Comparison of ENCODE assay signal across 21 cellular contexts in the genomic region with DNA sequence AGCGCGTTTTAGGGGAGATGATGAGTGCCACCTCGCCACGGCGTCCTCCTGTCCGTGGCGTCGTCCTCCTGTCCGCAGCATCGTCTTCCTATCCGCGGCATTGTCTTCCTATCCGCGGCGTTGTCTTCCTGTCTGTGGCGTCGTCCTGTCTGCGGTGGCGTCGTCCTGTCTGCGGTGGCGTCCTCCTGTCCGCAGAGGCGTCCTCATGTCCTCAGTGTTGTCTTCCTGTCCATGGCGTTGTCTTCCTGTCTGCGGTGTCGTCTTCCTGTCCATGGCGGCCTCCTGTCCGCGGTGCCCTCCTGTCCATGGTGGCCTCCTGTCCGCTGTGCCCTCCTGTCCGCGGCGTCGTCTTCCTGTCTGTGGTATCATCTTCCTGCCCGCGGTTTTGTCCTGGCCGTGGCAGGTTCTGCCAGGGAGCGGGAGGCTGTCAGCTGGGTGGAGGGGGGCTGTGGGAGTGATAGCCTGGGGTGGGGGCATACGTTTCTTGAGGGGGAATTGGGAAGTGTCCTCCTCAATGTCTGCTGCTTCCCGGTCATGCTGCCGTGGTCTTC. TPM values are rescaled to one million over a fixed set of nuclear protein-coding genes. Genes with fewer than 3 reads are reported as not detected.
DNase-seq lines count a peak whose midpoint lies in the region; ATAC-seq and TF ChIP-seq lines count a peak whose summit lies in the region.
"Had no signal": no experiment of that assay in that cellular context is flagged by ENCODE, and none has a peak within 500 bp of the region (broad histone marks: within the 10 kb centered on the region; RNA-seq: fewer than 3 reads in every experiment).

No MANE protein-coding gene starts in this region.

- no peak for ATAC-seq in activated T-cell treated with anti-CD3 and anti-CD28 coated beads, Interleukin-2, amount 50 U/mL, for 72 hours (replicated peaks in 1 of 2)
- ATAC-seq in GM18511 (IDR thresholded peaks at IDR 0.05; ENCODE audit: unreplicated experiment) = no peak
- no peak for ATAC-seq in HG02852 (IDR thresholded peaks at IDR 0.05; ENCODE audit: unreplicated experiment)

- peaks cover 9% of the 10 kb centered on the region for H3K4me1 Mint-ChIP-seq in activated CD4-positive, alpha-beta T cell treated with anti-CD3 and anti-CD28 coated beads, Interleukin-2, amount 10 ng/mL, durations not matched to agents 24 days and 14 days
- peaks cover 14% of the 10 kb centered on the region for H3K4me1 Mint-ChIP-seq in activated CD4-positive, alpha-beta T cell treated with anti-CD3 and anti-CD28 coated beads, Interleukin-2, amount 10 ng/mL, durations not matched to agents 7 days and 5 days
- peaks cover 22 to 23% of the 10 kb centered on the region in 2 donors for H3K4me1 Mint-ChIP-seq in immature natural killer cell
- H3K4me1 Mint-ChIP-seq in activated T-cell treated with anti-CD3 and anti-CD28 coated beads, Interleukin-2, amount 50 U/mL, for 72 hours (ENCODE audit: low read depth) = no peaks in the 10 kb centered on the region

- H3K36me3 ChIP-seq in spleen = peaks cover 0 to 34% (median 17%) of the 10 kb centered on the region in 6 donors

- H3K9me3 Mint-ChIP-seq in activated CD4-positive, alpha-beta T cell treated with anti-CD3 and anti-CD28 coated beads, Interleukin-2, amount 10 ng/mL, durations not matched to agents 24 days and 14 days = no peaks in the 10 kb centered on the region
- H3K9me3 Mint-ChIP-seq in activated CD4-positive, alpha-beta T cell treated with anti-CD3 and anti-CD28 coated beads, Interleukin-2, amount 10 ng/mL, durations not matched to agents 7 days and 5 days = no peaks in the 10 kb centered on the region
- H3K9me3 Mint-ChIP-seq in immature natural killer cell = no peaks in the 10 kb centered on the region
- H3K9me3 Mint-ChIP-seq in activated T-cell treated with anti-CD3 and anti-CD28 coated beads, Interleukin-2, amount 50 U/mL, for 72 hours = no peaks in the 10 kb centered on the region
- H3K9me3 Mint-ChIP-seq: activated B cell treated with CpG ODN at 0.5 μM for 24 hours; CD4-positive, CD25-positive, alpha-beta regulatory T cell had no signal

- H3K27ac ChIP-seq in VCaP (peak overlapping the region; percentile 79), spleen (peak overlapping the region in 7 of 8 donors; percentile 26 to 66 (median 44))
- H3K27ac ChIP-seq: thoracic aorta had no signal

- TF ChIP-seq CTCF in VCaP (conservative IDR thresholded peaks at IDR 0.05) (no peak), spleen (IDR thresholded peaks at IDR 0.05 in 8 of 11, conservative IDR thresholded peaks at IDR 0.05 in 3 of 11) (no peak)

- WGBS in spleen, 5 donors = 42 to 66% (median 64%) methylated on average over 42 of the region's 42 CpGs

- no peak for DNase-seq in activated CD4-positive, alpha-beta T cell treated with anti-CD3 and anti-CD28 coated beads, Interleukin-2, amount 10 ng/mL, durations not matched to agents 24 days and 14 days
- DNase-seq in activated CD4-positive, alpha-beta T cell treated with anti-CD3 and anti-CD28 coated beads, Interleukin-2, amount 10 ng/mL, durations not matched to agents 7 days and 5 days = no peak
- peak; percentile 63 to 75 (median 72) for DNase-seq in immature natural killer cell
- peak; percentile 85 for DNase-seq in spleen
- DNase-seq in activated T-cell treated with anti-CD3 and anti-CD28 coated beads, Interleukin-2, amount 50 U/mL, for 72 hours = no peak
- DNase-seq: activated B cell treated with CpG ODN at 0.5 μM for 24 hours; activated naive CD4-positive, alpha-beta T cell treated with Interleukin-2 at 50 U/mL for 16 hours; CD4-positive, CD25-positive, alpha-beta regulatory T cell; effector CD4-positive, alpha-beta T cell; EL; GOT3; NCI-H1930; NCI-H526; PC-3 had no signal

- no peak for TF ChIP-seq POLR2A in spleen (IDR thresholded peaks at IDR 0.05)

- H3K36me3 Mint-ChIP-seq in activated CD4-positive, alpha-beta T cell treated with anti-CD3 and anti-CD28 coated beads, Interleukin-2, amount 10 ng/mL, durations not matched to agents 24 days and 14 days (ENCODE audit: low read depth) = peaks cover 20% of the 10 kb centered on the region
- peaks cover 9% of the 10 kb centered on the region for H3K36me3 Mint-ChIP-seq in activated CD4-positive, alpha-beta T cell treated with anti-CD3 and anti-CD28 coated beads, Interleukin-2, amount 10 ng/mL, durations not matched to agents 7 days and 5 days (ENCODE audit: low read depth)
- H3K36me3 Mint-ChIP-seq in immature natural killer cell = no peaks in the 10 kb centered on the region
- peaks cover 1 to 3% of the 10 kb centered on the region in 2 donors for H3K36me3 Mint-ChIP-seq in activated T-cell treated with anti-CD3 and anti-CD28 coated beads, Interleukin-2, amount 50 U/mL, for 72 hours (ENCODE audit: insufficient read depth in 2 of 2)

- H3K4me3 ChIP-seq in spleen = peak overlapping the region in 1 of 8 donors; percentile 2
- H3K4me3 ChIP-seq: left lung, thoracic aorta had no signal

- H3K9me3 ChIP-seq in spleen = no peaks in the 10 kb centered on the region
- H3K9me3 ChIP-seq: left lung, thoracic aorta had no signal

- H3K4me3 Mint-ChIP-seq in activated CD4-positive, alpha-beta T cell treated with anti-CD3 and anti-CD28 coated beads, Interleukin-2, amount 10 ng/mL, durations not matched to agents 24 days and 14 days = no peak overlapping the region
- H3K4me3 Mint-ChIP-seq in activated CD4-positive, alpha-beta T cell treated with anti-CD3 and anti-CD28 coated beads, Interleukin-2, amount 10 ng/mL, durations not matched to agents 7 days and 5 days = no peak overlapping the region
- peak overlapping the region; percentile 63 to 78 (median 71) for H3K4me3 Mint-ChIP-seq in immature natural killer cell
- H3K4me3 Mint-ChIP-seq in activated T-cell treated with anti-CD3 and anti-CD28 coated beads, Interleukin-2, amount 50 U/mL, for 72 hours = no peak overlapping the region
- H3K4me3 Mint-ChIP-seq: activated B cell treated with CpG ODN at 0.5 μM for 24 hours; CD4-positive, CD25-positive, alpha-beta regulatory T cell had no signal

- intact Hi-C loops in activated CD4-positive, alpha-beta T cell treated with anti-CD3 and anti-CD28 coated beads, Interleukin-2, amount 10 ng/mL, durations not matched to agents 24 days and 14 days (cut with micrococcal nuclease) = loop anchor here (2.0 to 10.0 kb wide), 2 partner anchors 82 to 134 kb away; no protein-coding TSS in a partner anchor
- intact Hi-C loops in spleen (cut with DNase I; ENCODE audit: low total_unique reads) = loop anchor here (5.0 kb wide), 2 partner anchors 70 to 135 kb away; no protein-coding TSS in a partner anchor

- no peaks in the 10 kb centered on the region for H3K27me3 Mint-ChIP-seq in activated CD4-positive, alpha-beta T cell treated with anti-CD3 and anti-CD28 coated beads, Interleukin-2, amount 10 ng/mL, durations not matched to agents 24 days and 14 days
- no peaks in the 10 kb centered on the region for H3K27me3 Mint-ChIP-seq in activated CD4-positive, alpha-beta T cell treated with anti-CD3 and anti-CD28 coated beads, Interleukin-2, amount 10 ng/mL, durations not matched to agents 7 days and 5 days
- H3K27me3 Mint-ChIP-seq in immature natural killer cell (ENCODE audit: low read depth in 3 of 3) = peaks cover 4 to 13% (median 7%) of the 10 kb centered on the region in 3 donors
- no peaks in the 10 kb centered on the region for H3K27me3 Mint-ChIP-seq in activated T-cell treated with anti-CD3 and anti-CD28 coated beads, Interleukin-2, amount 50 U/mL, for 72 hours (ENCODE audit: low read depth)
- H3K27me3 Mint-ChIP-seq: activated B cell treated with CpG ODN at 0.5 μM for 24 hours; CD4-positive, CD25-positive, alpha-beta regulatory T cell had no signal

- peaks cover 4 to 45% (median 27%) of the 10 kb centered on the region in 6 donors for H3K4me1 ChIP-seq in spleen

- POLR2A ChIA-PET in activated CD4-positive, alpha-beta T cell treated with anti-CD3 and anti-CD28 coated beads, Interleukin-2, amount 10 ng/mL, durations not matched to agents 7 days and 5 days (lab: Charles Lee) = no interaction called here

- H3K27ac Mint-ChIP-seq in activated CD4-positive, alpha-beta T cell treated with anti-CD3 and anti-CD28 coated beads, Interleukin-2, amount 10 ng/mL, durations not matched to agents 24 days and 14 days = peak overlapping the region; percentile 25
- no peak overlapping the region for H3K27ac Mint-ChIP-seq in activated CD4-positive, alpha-beta T cell treated with anti-CD3 and anti-CD28 coated beads, Interleukin-2, amount 10 ng/mL, durations not matched to agents 7 days and 5 days
- H3K27ac Mint-ChIP-seq in immature natural killer cell = peak overlapping the region; percentile 83 to 96 (median 92)
- H3K27ac Mint-ChIP-seq in activated T-cell treated with anti-CD3 and anti-CD28 coated beads, Interleukin-2, amount 50 U/mL, for 72 hours = no peak overlapping the region
- H3K27ac Mint-ChIP-seq: activated B cell treated with CpG ODN at 0.5 μM for 24 hours had no signal

- no peaks in the 10 kb centered on the region for H3K27me3 ChIP-seq in spleen (replicated peaks in 1 of 7)
- H3K27me3 ChIP-seq: left lung had no signal

- CTCF ChIA-PET in activated CD4-positive, alpha-beta T cell treated with anti-CD3 and anti-CD28 coated beads, Interleukin-2, amount 10 ng/mL, durations not matched to agents 7 days and 5 days (lab: Charles Lee) = interaction anchor here (0.9 to 1.5 kb wide), 3 partner anchors 40 to 129 kb away, joined by 3 to 6 read pairs (median 5); no protein-coding TSS in a partner anchor

RNA-seq across cellular contexts. Expression of gene TBCD, which starts 30.9 kb away (rescaled TPM):
- total RNA-seq in activated CD4-positive, alpha-beta T cell treated with anti-CD3 and anti-CD28 coated beads, Interleukin-2, amount 10 ng/mL, durations not matched to agents 24 days and 14 days = 117 and 122 TPM in 2 replicates
- total RNA-seq in activated CD4-positive, alpha-beta T cell treated with anti-CD3 and anti-CD28 coated beads, Interleukin-2, amount 10 ng/mL, durations not matched to agents 7 days and 5 days = 100 to 1,000 TPM; 155 to 157 TPM
- polyA plus RNA-seq in immature natural killer cell = 100 to 1,000 TPM in 1 of 3 donors, 10 to 100 TPM in 2; 70.2 to 142 (median 99.7) TPM
- 100 to 1,000 TPM in 3 of 7 donors, 10 to 100 TPM in 4; 55.6 to 149 (median 84.5) TPM for total RNA-seq in spleen
- 100 to 1,000 TPM; 117 to 207 (median 195) TPM for polyA plus RNA-seq in spleen
- total RNA-seq in activated T-cell treated with anti-CD3 and anti-CD28 coated beads, Interleukin-2, amount 50 U/mL, for 72 hours = 100 to 1,000 TPM; 112 to 134 TPM

RNA-seq across cellular contexts. Expression of gene FN3K, which starts 47.3 kb away (rescaled TPM):
- total RNA-seq in activated CD4-positive, alpha-beta T cell treated with anti-CD3 and anti-CD28 coated beads, Interleukin-2, amount 10 ng/mL, durations not matched to agents 24 days and 14 days = 2.9 and 3.7 TPM in 2 replicates
- total RNA-seq in activated CD4-positive, alpha-beta T cell treated with anti-CD3 and anti-CD28 coated beads, Interleukin-2, amount 10 ng/mL, durations not matched to agents 7 days and 5 days = 1 to 10 TPM; 2.0 to 4.2 TPM
- 1 to 10 TPM in 1 of 3 donors, under 1 TPM in 2; 0.18 to 1.1 (median 0.50) TPM for polyA plus RNA-seq in immature natural killer cell
- total RNA-seq in spleen = 10 to 100 TPM in 2 of 7 donors, 1 to 10 TPM in 5; 1.4 to 14.1 (median 6.6) TPM
- 1 to 10 TPM; 1.7 to 3.4 (median 2.1) TPM for polyA plus RNA-seq in spleen
- 1 to 10 TPM; 3.5 to 4.3 TPM for total RNA-seq in activated T-cell treated with anti-CD3 and anti-CD28 coated beads, Interleukin-2, amount 50 U/mL, for 72 hours

RNA-seq across cellular contexts. Expression of gene ZNF750, which starts 57.1 kb away (rescaled TPM):
- total RNA-seq in activated CD4-positive, alpha-beta T cell treated with anti-CD3 and anti-CD28 coated beads, Interleukin-2, amount 10 ng/mL, durations not matched to agents 24 days and 14 days = not detected in 2 replicates
- not detected for total RNA-seq in activated CD4-positive, alpha-beta T cell treated with anti-CD3 and anti-CD28 coated beads, Interleukin-2, amount 10 ng/mL, durations not matched to agents 7 days and 5 days
- under 1 TPM in 1 of 3 donors, not detected in 2; 0.11 TPM for polyA plus RNA-seq in immature natural killer cell
- total RNA-seq in spleen = under 1 TPM in 2 of 7 donors, not detected in 5; 0.12 to 0.13 TPM
- polyA plus RNA-seq in spleen = under 1 TPM; 0.05 to 0.16 (median 0.15) TPM
- total RNA-seq in activated T-cell treated with anti-CD3 and anti-CD28 coated beads, Interleukin-2, amount 50 U/mL, for 72 hours = not detected
- total RNA-seq: A172; activated B cell treated with CpG ODN at 0.5 μM for 24 hours; CD4-positive, CD25-positive, alpha-beta regulatory T cell; PC-3; renal cortical epithelial cell; thoracic aorta had no signal

Comparison
In these comparisons a context has a peak if more than half of its experiments do, and no peak if none do; other contexts are left out.
1. H3K27ac Mint-ChIP-seq: peak in activated CD4-positive, alpha-beta T cell treated with anti-CD3 and anti-CD28 coated beads, Interleukin-2, amount 10 ng/mL, durations not matched to agents 24 days and 14 days (single experiment) and immature natural killer cell (6 of 6); none in activated CD4-positive, alpha-beta T cell treated with anti-CD3 and anti-CD28 coated beads, Interleukin-2, amount 10 ng/mL, durations not matched to agents 7 days and 5 days (single experiment) and activated T-cell treated with anti-CD3 and anti-CD28 coated beads, Interleukin-2, amount 50 U/mL, for 72 hours (single experiment).
2. DNase-seq: peak in immature natural killer cell (3 of 3) and spleen (single experiment); none in activated CD4-positive, alpha-beta T cell treated with anti-CD3 and anti-CD28 coated beads, Interleukin-2, amount 10 ng/mL, durations not matched to agents 24 days and 14 days (single experiment), activated CD4-positive, alpha-beta T cell treated with anti-CD3 and anti-CD28 coated beads, Interleukin-2, amount 10 ng/mL, durations not matched to agents 7 days and 5 days (single experiment) and activated T-cell treated with anti-CD3 and anti-CD28 coated beads, Interleukin-2, amount 50 U/mL, for 72 hours (0 of 2).
3. H3K4me3 Mint-ChIP-seq: peak in immature natural killer cell (5 of 5); none in activated CD4-positive, alpha-beta T cell treated with anti-CD3 and anti-CD28 coated beads, Interleukin-2, amount 10 ng/mL, durations not matched to agents 24 days and 14 days (single experiment), activated CD4-positive, alpha-beta T cell treated with anti-CD3 and anti-CD28 coated beads, Interleukin-2, amount 10 ng/mL, durations not matched to agents 7 days and 5 days (single experiment) and activated T-cell treated with anti-CD3 and anti-CD28 coated beads, Interleukin-2, amount 50 U/mL, for 72 hours (0 of 2).